ENCODE assay signal across 1 cellular context in genomic region chr13:23632741-23633140, GRCh38.
TF ChIP-seq lines count a peak whose summit lies in the region.

No MANE protein-coding gene starts in this region.

TF ChIP-seq in GM23338, 12 proteins besides CTCF, POLR2A, EP300 and RAD21 (continued from another document):
- TF ChIP-seq ZNF462 (CRISPR knock-in tag; IDR thresholded peaks at IDR 0.05) (no peak), POLR2AphosphoS5 (IDR thresholded peaks at IDR 0.05; ENCODE audit: low read depth) (no peak), STAT1 (IDR thresholded peaks at IDR 0.05; ENCODE audit: unreplicated experiment) (no peak), NANOG (IDR thresholded peaks at IDR 0.05; ENCODE audit: borderline replicate concordance) (no peak), CREB1 (CRISPR knock-in tag; IDR thresholded peaks at IDR 0.05; ENCODE audit: low read depth) (no peak)
